In the genomic region with DNA sequence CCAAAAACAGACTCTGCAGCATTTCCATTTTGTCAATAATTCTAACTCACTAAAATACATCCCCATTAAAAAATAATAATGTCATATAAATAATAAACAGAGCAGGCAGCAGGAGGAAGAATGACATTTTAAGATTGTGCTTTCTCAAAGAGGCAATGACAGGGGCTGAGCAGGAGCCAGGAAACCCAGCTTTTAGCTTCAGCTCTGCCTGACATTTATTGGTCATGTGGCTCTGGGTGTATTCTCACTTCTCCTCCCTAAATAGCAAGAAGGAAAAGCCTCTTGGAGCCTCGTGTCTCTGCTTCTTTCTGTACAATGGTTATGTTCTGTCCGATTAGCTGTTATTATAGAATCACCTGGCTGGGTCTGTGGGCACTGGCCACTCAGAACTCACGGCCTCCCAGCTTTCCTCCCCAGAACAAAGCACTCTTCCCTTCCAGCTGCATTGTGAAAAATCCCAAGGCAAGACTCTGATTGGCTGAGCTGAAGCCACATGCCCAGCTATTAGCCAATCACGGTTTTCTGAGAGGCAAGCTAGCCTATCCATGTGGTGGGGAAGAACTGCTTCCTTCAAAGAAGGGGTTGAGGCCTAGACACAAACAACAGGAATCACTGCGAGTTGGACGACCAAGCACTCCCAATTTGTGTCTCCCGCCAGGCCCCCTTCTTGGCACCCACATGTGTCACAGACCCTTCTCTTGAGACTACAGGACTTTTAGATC, we compare ENCODE assay signal across 17 cellular contexts.
"Had no signal": no experiment of that assay in that cellular context is flagged by ENCODE, and none has a peak within 500 bp of the region (broad histone marks: within the 10 kb centered on the region; RNA-seq: fewer than 3 reads in every experiment).

No MANE protein-coding gene starts in this region.

- H3K4me3 ChIP-seq: heart right ventricle, prostate gland, testis, vagina had no signal

- H3K9me3 ChIP-seq: neutrophil, prostate gland, testis, vagina had no signal

- H3K4me1 ChIP-seq: foreskin keratinocyte, prostate gland, testis had no signal

- DNase-seq: activated CD4-positive, alpha-beta T cell treated with anti-CD3 and anti-CD28 coated beads, Interleukin-2, amount 50 U/mL, for 4 hours; activated T-cell treated with anti-CD3 and anti-CD28 coated beads, Interleukin-2, amount 50 U/mL, for 1 hour; brain microvascular endothelial cell; heart right ventricle; islet precursor cell; left ventricle myocardium superior; naive B cell; stimulated activated CD4-positive, alpha-beta T cell treated with anti-CD3 and anti-CD28 coated beads, Interleukin-2, amount 100 ng/mL, for 48 hours; stimulated activated naive CD4-positive, alpha-beta T cell treated with Interleukin-2 at 50 U/mL for 16 hours; T-helper 2 cell; testis had no signal

- H3K36me3 ChIP-seq: brain microvascular endothelial cell, heart right ventricle, neutrophil, prostate gland, vagina had no signal

- H3K27ac ChIP-seq: brain microvascular endothelial cell, foreskin keratinocyte, heart right ventricle, neutrophil, prostate gland, testis, vagina had no signal

- H3K27me3 ChIP-seq: brain microvascular endothelial cell, foreskin keratinocyte, heart right ventricle, neutrophil, testis, vagina had no signal

- ATAC-seq: activated CD4-positive, CD25-positive, alpha-beta regulatory T cell treated with anti-CD3 and anti-CD28 coated beads, Interleukin-2, amount 50 U/mL, for 24 hours; activated naive CD4-positive, alpha-beta T cell treated with anti-CD3 and anti-CD28 coated beads, Interleukin-2, amount 50 U/mL, for 72 hours; foreskin keratinocyte; heart right ventricle; left ventricle myocardium superior had no signal
